ENCODE assay signal across 10 cellular contexts in genomic region chr3:2166552-2166951, GRCh38.
DNase-seq lines count a peak whose midpoint lies in the region; TF ChIP-seq lines count a peak whose summit lies in the region.
"Had no signal": no experiment of that assay in that cellular context is flagged by ENCODE, and none has a peak within 500 bp of the region (broad histone marks: within the 10 kb centered on the region; RNA-seq: fewer than 3 reads in every experiment).

No MANE protein-coding gene starts in this region.

- no peaks in the 10 kb centered on the region for H3K27me3 ChIP-seq in neural progenitor cell
- H3K27me3 ChIP-seq in esophagus squamous epithelium: no peaks in the 10 kb centered on the region
- H3K27me3 ChIP-seq: right atrium auricular region had no signal

- H3K79me2 ChIP-seq in neural progenitor cell (ENCODE audit: low read depth): no peaks in the 10 kb centered on the region

- H3K4me2 ChIP-seq in neural progenitor cell: no peak overlapping the region

- H3K36me3 ChIP-seq in neural progenitor cell: no peaks in the 10 kb centered on the region
- H3K36me3 ChIP-seq in esophagus squamous epithelium: no peaks in the 10 kb centered on the region
- H3K36me3 ChIP-seq: right atrium auricular region had no signal

- DNase-seq in GM13977 (ENCODE audit: low spot score) (no peak), NAMALWA (ENCODE audit: low spot score) (peak; percentile 27), neural progenitor cell (ENCODE audit: low spot score) (peak; percentile 36), AG20443 (ENCODE audit: low spot score) (no peak), GM20000 (ENCODE audit: low spot score) (no peak), esophagus squamous epithelium (lab: John Stamatoyannopoulos, UW) (no peak)
- DNase-seq: activated T-cell treated with anti-CD3 and anti-CD28 coated beads, Interleukin-2, amount 50 U/mL, for 4 hours; DMS79 had no signal

- no peak for TF ChIP-seq POLR2A in esophagus squamous epithelium (IDR thresholded peaks at IDR 0.05)

- intact Hi-C loops in esophagus squamous epithelium (cut with DNase I): no loop called here

- H3K4me1 Mint-ChIP-seq in neural progenitor cell: no peaks in the 10 kb centered on the region

- H3K36me3 Mint-ChIP-seq in neural progenitor cell: no peaks in the 10 kb centered on the region

- no peaks in the 10 kb centered on the region for H4K20me1 ChIP-seq in neural progenitor cell (ENCODE audit: low read depth)

- H3K4me3 ChIP-seq in neural progenitor cell (no peak overlapping the region), esophagus squamous epithelium (no peak overlapping the region)
- H3K4me3 ChIP-seq: right atrium auricular region had no signal

- H3K9ac ChIP-seq in neural progenitor cell: no peak overlapping the region

- no peak overlapping the region for H3K27ac Mint-ChIP-seq in neural progenitor cell

- no peak overlapping the region for H3K4me3 Mint-ChIP-seq in neural progenitor cell
- H3K4me3 Mint-ChIP-seq: activated T-cell treated with anti-CD3 and anti-CD28 coated beads, Interleukin-2, amount 50 U/mL, for 4 hours had no signal

- in situ Hi-C loops in GM13977 (cut with MboI; ENCODE audit: low pct_unique_long_range_greater_than_20kb, low sequenced_read_pairs, unreplicated experiment): no loop called here

- no peaks in the 10 kb centered on the region for H3K27me3 Mint-ChIP-seq in neural progenitor cell (ENCODE audit: insufficient read depth, low read depth)

- no peaks in the 10 kb centered on the region for H3F3A ChIP-seq in neural progenitor cell (ENCODE audit: low read depth)

- H3K27ac ChIP-seq in VCaP: no peak overlapping the region
- H3K27ac ChIP-seq in neural progenitor cell: no peak overlapping the region
- no peak overlapping the region for H3K27ac ChIP-seq in esophagus squamous epithelium
- H3K27ac ChIP-seq: right atrium auricular region had no signal

- no peak overlapping the region for H2AFZ ChIP-seq in neural progenitor cell (replicated peaks)

- 41 to 42% methylated on average over 3 of the region's 3 CpGs for WGBS in esophagus squamous epithelium, 2 donors

- no peaks in the 10 kb centered on the region for H3K9me3 ChIP-seq in neural progenitor cell (ENCODE audit: low read depth)
- no peaks in the 10 kb centered on the region for H3K9me3 ChIP-seq in esophagus squamous epithelium
- H3K9me3 ChIP-seq: right atrium auricular region had no signal

- H3K4me1 ChIP-seq in neural progenitor cell (no peaks in the 10 kb centered on the region), esophagus squamous epithelium (no peaks in the 10 kb centered on the region)
- H3K4me1 ChIP-seq: right atrium auricular region had no signal

- TF ChIP-seq CTCF in GM13977 (IDR thresholded peaks at IDR 0.05; ENCODE audit: extremely low read depth, insufficient read depth, missing control alignments) (peak; percentile 28), VCaP (conservative IDR thresholded peaks at IDR 0.05) (peak; percentile 63), neural progenitor cell (IDR thresholded peaks at IDR 0.05) (peak; percentile 59), GM20000 (IDR thresholded peaks at IDR 0.05; ENCODE audit: extremely low read depth, missing control alignments) (no peak), esophagus squamous epithelium (IDR thresholded peaks at IDR 0.05) (no peak)

- no peaks in the 10 kb centered on the region for H3K9me3 Mint-ChIP-seq in neural progenitor cell
- H3K9me3 Mint-ChIP-seq: activated T-cell treated with anti-CD3 and anti-CD28 coated beads, Interleukin-2, amount 50 U/mL, for 4 hours had no signal

Comparison
In these comparisons a context has a peak if more than half of its experiments do, and no peak if none do; other contexts are left out.
1. DNase-seq: peak in NAMALWA (single experiment) and neural progenitor cell (single experiment); none in GM13977 (single experiment), AG20443 (single experiment), GM20000 (single experiment) and esophagus squamous epithelium (single experiment).
2. CTCF ChIP-seq: peak in GM13977 (single experiment), VCaP (single experiment) and neural progenitor cell (single experiment); none in GM20000 (single experiment) and esophagus squamous epithelium (0 of 6).